1 cellular context compared by ENCODE assay signal in genomic region chr6:159693894-159694545, GRCh38.
TF ChIP-seq lines count a peak whose summit lies in the region.

No MANE protein-coding gene starts in this region.

TF ChIP-seq in HepG2, 621 proteins besides CTCF, POLR2A, EP300 and RAD21 (continued from another document and continues in another):
- TF ChIP-seq MTF2 (CRISPR knock-in tag; IDR thresholded peaks at IDR 0.05; ENCODE audit: borderline replicate concordance) (0 out of 2 replicates have a peak, but pooled peaks have one; percentile 21), LCORL (IDR thresholded peaks at IDR 0.05) (no peak), LCORL (CRISPR knock-in tag; IDR thresholded peaks at IDR 0.05) (peak; percentile 88; the same call in 1 of the 2 replicates), AGO1 (IDR thresholded peaks at IDR 0.05; ENCODE audit: low read depth, low read length, poor library complexity, severe bottlenecking) (no peak), KLF12 (CRISPR knock-in tag; IDR thresholded peaks at IDR 0.05; ENCODE audit: borderline replicate concordance) (0 out of 2 replicates have a peak, but pooled peaks have one; percentile 15), KDM5A (IDR thresholded peaks at IDR 0.05; ENCODE audit: borderline replicate concordance, low read length) (peak; percentile 47; the same call in 1 of the 2 replicates), RBM39 (IDR thresholded peaks at IDR 0.05; ENCODE audit: low read depth, low read length, poor library complexity, severe bottlenecking) (no peak), THYN1 (CRISPR knock-in tag; IDR thresholded peaks at IDR 0.05; ENCODE audit: borderline replicate concordance, low read depth) (no peak), TFDP2 (CRISPR knock-in tag; IDR thresholded peaks at IDR 0.05) (no peak), PAF1 (CRISPR knock-in tag; IDR thresholded peaks at IDR 0.05) (no peak), HOMEZ (CRISPR knock-in tag; IDR thresholded peaks at IDR 0.05; ENCODE audit: low read depth) (0 out of 2 replicates have a peak, but pooled peaks have one; percentile 63), IRF1 (CRISPR knock-in tag; IDR thresholded peaks at IDR 0.05; ENCODE audit: low read depth) (no peak), ZBTB1 (CRISPR knock-in tag; IDR thresholded peaks at IDR 0.05; ENCODE audit: borderline replicate concordance) (no peak), ZBTB8A (CRISPR knock-in tag; IDR thresholded peaks at IDR 0.05; ENCODE audit: borderline replicate concordance, low read depth) (no peak), RNF219 (CRISPR knock-in tag; IDR thresholded peaks at IDR 0.05) (no peak), KDM1A (CRISPR knock-in tag; IDR thresholded peaks at IDR 0.05) (0 out of 2 replicates have a peak, but pooled peaks have one; percentile 39), HMGXB4 (CRISPR knock-in tag; IDR thresholded peaks at IDR 0.05; ENCODE audit: borderline replicate concordance in 1 of 2, low read depth in 1 of 2) (no peak; a peak in 1 of 4 replicates), UBTF (CRISPR knock-in tag; IDR thresholded peaks at IDR 0.05) (no peak), ZKSCAN5 (CRISPR knock-in tag; IDR thresholded peaks at IDR 0.05) (no peak), ZFP41 (CRISPR knock-in tag; IDR thresholded peaks at IDR 0.05; ENCODE audit: borderline replicate concordance) (no peak), GLI4 (CRISPR knock-in tag; IDR thresholded peaks at IDR 0.05; ENCODE audit: borderline replicate concordance) (0 out of 2 replicates have a peak, but pooled peaks have one; percentile 4), ZNF205 (CRISPR knock-in tag; IDR thresholded peaks at IDR 0.05) (no peak), PAXIP1 (CRISPR knock-in tag; conservative IDR thresholded peaks at IDR 0.05) (peak; percentile 80; the same call in 1 of the 2 replicates), ZNF841 (CRISPR knock-in tag; IDR thresholded peaks at IDR 0.05; ENCODE audit: borderline replicate concordance) (no peak), ZMYM3 (CRISPR knock-in tag; IDR thresholded peaks at IDR 0.05) (no peak), KDM3A (CRISPR knock-in tag; IDR thresholded peaks at IDR 0.05; ENCODE audit: low read depth) (no peak), ZNF674 (CRISPR knock-in tag; IDR thresholded peaks at IDR 0.05; ENCODE audit: low read depth) (0 out of 2 replicates have a peak, but pooled peaks have one; percentile 4), IRF2 (CRISPR knock-in tag; IDR thresholded peaks at IDR 0.05) (peak; percentile 87), ZNF646 (CRISPR knock-in tag; IDR thresholded peaks at IDR 0.05) (no peak), ZNF574 (CRISPR knock-in tag; IDR thresholded peaks at IDR 0.05) (no peak; the same call in 1 of the 2 replicates), ZNF256 (CRISPR knock-in tag; conservative IDR thresholded peaks at IDR 0.05) (no peak), ZNF460 (CRISPR knock-in tag; IDR thresholded peaks at IDR 0.05; ENCODE audit: borderline replicate concordance) (no peak)
